ENCODE assay signal across 8 cellular contexts in the genomic region with DNA sequence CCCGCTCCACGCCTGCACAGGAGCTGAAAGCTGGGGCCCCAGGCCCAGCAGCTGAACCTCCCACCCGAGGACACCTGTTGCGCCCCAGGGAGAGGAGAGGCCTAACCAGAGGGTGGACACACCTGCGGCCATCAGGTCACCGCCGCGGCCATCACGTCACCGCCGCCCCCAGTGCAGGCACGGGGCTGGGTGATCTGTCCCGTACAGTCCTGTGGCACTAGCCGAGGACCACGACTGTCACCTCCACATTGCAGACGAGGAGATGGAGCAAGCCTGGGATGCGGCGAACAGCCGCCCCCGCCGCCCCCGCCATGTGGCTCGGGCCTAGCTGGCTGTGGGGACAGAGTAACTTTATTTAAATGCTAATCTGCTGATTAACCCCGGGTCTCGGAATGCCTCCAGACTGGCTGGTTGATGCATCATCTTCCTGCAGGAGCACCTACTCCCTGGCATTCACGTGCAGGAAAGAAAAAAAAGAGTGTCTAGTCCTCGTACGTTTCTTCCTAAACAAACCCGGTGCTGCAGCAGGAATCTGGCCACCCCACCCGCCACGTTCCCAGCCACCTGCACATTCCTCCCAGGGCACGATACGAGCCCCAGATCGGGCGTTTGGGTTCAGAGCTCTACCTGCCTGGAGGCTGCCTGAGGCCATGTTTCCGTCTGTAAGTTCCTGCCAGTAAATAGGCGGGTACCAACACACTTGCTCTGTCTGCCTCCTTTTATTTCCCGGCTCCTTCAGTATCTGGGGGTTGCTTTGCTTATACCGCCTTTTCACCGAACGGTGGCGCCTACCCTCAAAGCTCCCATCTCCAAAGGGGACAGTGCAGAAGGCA. TPM values are rescaled to one million over a fixed set of nuclear protein-coding genes. Genes with fewer than 3 reads are reported as not detected.
DNase-seq lines count a peak whose midpoint lies in the region; ATAC-seq and TF ChIP-seq lines count a peak whose summit lies in the region.

No MANE protein-coding gene starts in this region.

- peaks cover 12% of the 10 kb centered on the region for H3K4me1 ChIP-seq in body of pancreas

- WGBS in body of pancreas, 2 donors, result 64 to 84% methylated on average over 24 to 40 of the region's 42 CpGs

- TF ChIP-seq POLR2A in body of pancreas (IDR thresholded peaks at IDR 0.05), result no peak

- DNase-seq in AG08396 (ENCODE audit: low spot score), result peak; percentile 93
- peak; percentile 85 for DNase-seq in HT1080 (ENCODE audit: low read depth)
- DNase-seq in body of pancreas, result no peak
- peak; percentile 15 for DNase-seq in kidney glomerular epithelial cell (lab: John Stamatoyannopoulos, UW)
- DNase-seq in inferior parietal cortex (ENCODE audit: extremely low spot score), result no peak
- DNase-seq in activated T-cell treated with anti-CD3 and anti-CD28 coated beads for 4 hours, result no peak
- no peak for DNase-seq in activated CD8-positive, alpha-beta memory T cell treated with anti-CD3 and anti-CD28 coated beads, Interleukin-2, amount 50 U/mL, for 48 hours

- peak in 2 of 7 experiments; percentile 15 to 16 for TF ChIP-seq CTCF in body of pancreas (IDR thresholded peaks at IDR 0.05)

- no peak overlapping the region for H3K4me3 ChIP-seq in body of pancreas

- no peaks in the 10 kb centered on the region for H3K9me3 ChIP-seq in body of pancreas

- no peak overlapping the region for H3K27ac ChIP-seq in body of pancreas

- H3K36me3 ChIP-seq in body of pancreas (replicated peaks in 1 of 2; ENCODE audit: insufficient read depth in 1 of 2, low read depth in 2 of 2), result no peaks in the 10 kb centered on the region

- intact Hi-C loops in body of pancreas (cut with DNase I), result no loop called here

- ATAC-seq in body of pancreas (peak; percentile 16), GM21723 (IDR thresholded peaks at IDR 0.05; ENCODE audit: unreplicated experiment) (no peak)

- no peaks in the 10 kb centered on the region for H3K27me3 ChIP-seq in body of pancreas

RNA-seq across cellular contexts. Expression of a gene that starts 29.9 kb away (rescaled TPM):
- total RNA-seq in HT1080 (2014; rRNA removed; shearing (Covaris generic)), result 152 and 159 TPM in 2 replicates
- 88.4 and 95.7 TPM in 2 replicates for polyA plus RNA-seq in HT1080 (2015; cell fraction: cytosol; rRNA removed)
- 280 and 286 TPM in 2 replicates for polyA plus RNA-seq in HT1080 (2015; cell fraction: nucleus; rRNA removed)
- total RNA-seq in body of pancreas, result 100 to 1,000 TPM in 1 of 2 donors, 10 to 100 TPM in 1; 61.0 to 269 TPM

RNA-seq across cellular contexts. Expression of a gene that starts 48.5 kb away (rescaled TPM):
- 33.5 and 64.6 TPM in 2 replicates for total RNA-seq in HT1080 (2014; rRNA removed; shearing (Covaris generic))
- polyA plus RNA-seq in HT1080 (2015; cell fraction: cytosol; rRNA removed), result 52.5 and 53.0 TPM in 2 replicates
- polyA plus RNA-seq in HT1080 (2015; cell fraction: nucleus; rRNA removed), result 42.6 and 43.1 TPM in 2 replicates
- total RNA-seq in body of pancreas, result 1 to 10 TPM in 1 of 2 donors, not detected in 1; 7.6 TPM

RNA-seq across cellular contexts. Expression of a gene that starts 48.8 kb away (rescaled TPM):
- total RNA-seq in HT1080 (2014; rRNA removed; shearing (Covaris generic)), result 26.6 and 31.0 TPM in 2 replicates
- polyA plus RNA-seq in HT1080 (2015; cell fraction: cytosol; rRNA removed), result 18.8 and 20.7 TPM in 2 replicates
- 24.1 and 26.0 TPM in 2 replicates for polyA plus RNA-seq in HT1080 (2015; cell fraction: nucleus; rRNA removed)
- 10 to 100 TPM in 1 of 2 donors, 1 to 10 TPM in 1; 5.7 to 10.2 TPM for total RNA-seq in body of pancreas

RNA-seq across cellular contexts. Expression of a gene that starts 48.9 kb away (rescaled TPM):
- 31.9 and 38.1 TPM in 2 replicates for total RNA-seq in HT1080 (2014; rRNA removed; shearing (Covaris generic))
- 22.2 and 27.6 TPM in 2 replicates for polyA plus RNA-seq in HT1080 (2015; cell fraction: cytosol; rRNA removed)
- 23.5 and 35.2 TPM in 2 replicates for polyA plus RNA-seq in HT1080 (2015; cell fraction: nucleus; rRNA removed)
- 10 to 100 TPM; 16.6 to 27.7 TPM for total RNA-seq in body of pancreas

RNA-seq across cellular contexts. Expression of a gene that starts 56.6 kb away (rescaled TPM):
- 374 and 377 TPM in 2 replicates for total RNA-seq in HT1080 (2014; rRNA removed; shearing (Covaris generic))
- polyA plus RNA-seq in HT1080 (2015; cell fraction: cytosol; rRNA removed), result 235 and 349 TPM in 2 replicates
- 147 and 160 TPM in 2 replicates for polyA plus RNA-seq in HT1080 (2015; cell fraction: nucleus; rRNA removed)
- 100 to 1,000 TPM in 1 of 2 donors, 10 to 100 TPM in 1; 95.9 to 104 TPM for total RNA-seq in body of pancreas

Comparison
In these comparisons a context has a peak if more than half of its experiments do, and no peak if none do; other contexts are left out.
1. DNase-seq: peak in AG08396 (single experiment), HT1080 (single experiment) and kidney glomerular epithelial cell (single experiment); none in body of pancreas (0 of 4), inferior parietal cortex (single experiment), activated T-cell treated with anti-CD3 and anti-CD28 coated beads for 4 hours (single experiment) and activated CD8-positive, alpha-beta memory T cell treated with anti-CD3 and anti-CD28 coated beads, Interleukin-2, amount 50 U/mL, for 48 hours (single experiment).